ENCODE assay signal across 8 cellular contexts in genomic region chr11:925496-926301, GRCh38. TPM values are rescaled to one million over a fixed set of nuclear protein-coding genes. Genes with fewer than 3 reads are reported as not detected.
A peak's percentile ranks its signal among the peaks of the same experiment; 100 is the strongest.
DNase-seq lines count a peak whose midpoint lies in the region; ATAC-seq, FAIRE-seq and TF ChIP-seq lines count a peak whose summit lies in the region.

TSS of gene AP2A2 (plus strand) at chr11:925870. CDS start at chr11:926022, 152 bp downstream.

- H3K4me1 Mint-ChIP-seq in Calu3 (ENCODE audit: low read depth, unreplicated experiment): peaks cover 10% of the 10 kb centered on the region
- H3K4me1 Mint-ChIP-seq in naive thymus-derived CD4-positive, alpha-beta T cell: peaks cover 24 to 44% (median 28%) of the 10 kb centered on the region in 7 donors
- H3K4me1 Mint-ChIP-seq in stimulated activated memory B cell treated with anti-CD40 and anti-IgM and Interleukin-4, amounts not matched to agents 10 μg/mL and 1 μg/mL and 100 μg/mL, for 72 hours: peaks cover 27% of the 10 kb centered on the region

- peaks cover 26% of the 10 kb centered on the region for H3K36me3 Mint-ChIP-seq in Calu3 (ENCODE audit: insufficient read depth, unreplicated experiment)
- peaks cover 0 to 4% (median 0%) of the 10 kb centered on the region in 5 donors for H3K36me3 Mint-ChIP-seq in naive thymus-derived CD4-positive, alpha-beta T cell
- H3K36me3 Mint-ChIP-seq in stimulated activated memory B cell treated with anti-CD40 and anti-IgM and Interleukin-4, amounts not matched to agents 10 μg/mL and 1 μg/mL and 100 μg/mL, for 72 hours: peaks cover 5% of the 10 kb centered on the region

- DNase-seq in Calu3 (peak; percentile 95), RCC 7860 (ENCODE audit: low spot score) (peak; percentile 58), activated T-helper 1 cell treated with Interleukin-2 at 50 U/mL for 16 hours (ENCODE audit: low read depth) (peak; percentile 91), fibroblast of gingiva (ENCODE audit: low read depth) (peak; percentile 91)
- DNase-seq in naive thymus-derived CD4-positive, alpha-beta T cell: peak; percentile 85 to 98 (median 93)

- H3K27ac Mint-ChIP-seq in Calu3 (ENCODE audit: unreplicated experiment): peak within 1 kb of the TSS; percentile 56
- H3K27ac Mint-ChIP-seq in naive thymus-derived CD4-positive, alpha-beta T cell: peak within 1 kb of the TSS; percentile 20 to 97 (median 89)
- peak within 1 kb of the TSS; percentile 79 for H3K27ac Mint-ChIP-seq in stimulated activated memory B cell treated with anti-CD40 and anti-IgM and Interleukin-4, amounts not matched to agents 10 μg/mL and 1 μg/mL and 100 μg/mL, for 72 hours

- peak; percentile 36 for ATAC-seq in GM21367 (IDR thresholded peaks at IDR 0.05; ENCODE audit: unreplicated experiment)
- peak; percentile 94 for ATAC-seq in naive thymus-derived CD4-positive, alpha-beta T cell
- peak; percentile 87 for ATAC-seq in stimulated activated memory B cell treated with anti-CD40 and anti-IgM and Interleukin-4, amounts not matched to agents 10 μg/mL and 1 μg/mL and 100 μg/mL, for 72 hours

- CTCF ChIA-PET in Calu3 (lab: Charles Lee): interaction anchor here (0.7 kb wide), 1 partner anchor 205 kb away, joined by 4 read pairs; no protein-coding TSS in a partner anchor
- CTCF ChIA-PET in naive thymus-derived CD4-positive, alpha-beta T cell (lab: Charles Lee): interaction anchor here (0.6 kb wide), 1 partner anchor 9 kb away, joined by 3 read pairs; no protein-coding TSS in a partner anchor

- no peak for FAIRE-seq in RCC 7860 (lab: Jason Lieb, UNC)

- no peaks in the 10 kb centered on the region for H3K27me3 ChIP-seq in HUES48 (ENCODE audit: control insufficient read depth, insufficient read depth, low read length)
- no peaks in the 10 kb centered on the region for H3K27me3 ChIP-seq in naive thymus-derived CD4-positive, alpha-beta T cell (ENCODE audit: control insufficient read depth in 2 of 2, insufficient read depth in 2 of 2, low read length in 2 of 2)

- peaks cover 6% of the 10 kb centered on the region; the same call in 1 of the 2 replicates for H3K4me1 ChIP-seq in HUES48 (ENCODE audit: control insufficient read depth, insufficient read depth, low read length)
- H3K4me1 ChIP-seq in naive thymus-derived CD4-positive, alpha-beta T cell (ENCODE audit: control insufficient read depth in 2 of 2, insufficient read depth in 2 of 2, low read length in 2 of 2): peaks cover 16 to 30% of the 10 kb centered on the region in 2 donors

- peaks cover 21% of the 10 kb centered on the region for H3K36me3 ChIP-seq in HUES48 (ENCODE audit: control insufficient read depth, insufficient read depth, low read length)
- H3K36me3 ChIP-seq in naive thymus-derived CD4-positive, alpha-beta T cell (ENCODE audit: control insufficient read depth in 2 of 3, insufficient read depth in 3 of 3, low read length in 3 of 3): peaks cover 0 to 6% (median 0%) of the 10 kb centered on the region in 3 experiments

- peak within 1 kb of the TSS; percentile 82 for H3K4me3 Mint-ChIP-seq in Calu3 (ENCODE audit: low read depth, unreplicated experiment)
- peak within 1 kb of the TSS; percentile 77 to 91 (median 86) for H3K4me3 Mint-ChIP-seq in naive thymus-derived CD4-positive, alpha-beta T cell
- peak within 1 kb of the TSS; percentile 83 for H3K4me3 Mint-ChIP-seq in stimulated activated memory B cell treated with anti-CD40 and anti-IgM and Interleukin-4, amounts not matched to agents 10 μg/mL and 1 μg/mL and 100 μg/mL, for 72 hours

- no peaks in the 10 kb centered on the region for H3K9me3 ChIP-seq in HUES48 (ENCODE audit: control insufficient read depth, insufficient read depth, low read length)
- no peaks in the 10 kb centered on the region for H3K9me3 ChIP-seq in naive thymus-derived CD4-positive, alpha-beta T cell (ENCODE audit: control insufficient read depth in 2 of 3, low read length in 3 of 3)

- H3K9me3 Mint-ChIP-seq in Calu3 (ENCODE audit: low read depth, unreplicated experiment): no peaks in the 10 kb centered on the region
- no peaks in the 10 kb centered on the region for H3K9me3 Mint-ChIP-seq in naive thymus-derived CD4-positive, alpha-beta T cell
- no peaks in the 10 kb centered on the region for H3K9me3 Mint-ChIP-seq in stimulated activated memory B cell treated with anti-CD40 and anti-IgM and Interleukin-4, amounts not matched to agents 10 μg/mL and 1 μg/mL and 100 μg/mL, for 72 hours

- H3K27ac ChIP-seq in HUES48 (ENCODE audit: low read depth, low read length): peak within 1 kb of the TSS; percentile 80
- H3K27ac ChIP-seq in naive thymus-derived CD4-positive, alpha-beta T cell (ENCODE audit: low read depth, low read length): peak within 1 kb of the TSS; percentile 74

- peak within 1 kb of the TSS; percentile 72 for H3K4me3 ChIP-seq in HUES48 (ENCODE audit: low read depth, low read length)
- H3K4me3 ChIP-seq in naive thymus-derived CD4-positive, alpha-beta T cell (ENCODE audit: low read length): peak within 1 kb of the TSS; percentile 67

- peak within 1 kb of the TSS; percentile 42; the same call in 1 of the 2 replicates for H3K9ac ChIP-seq in HUES48 (ENCODE audit: low read depth, low read length)

- BruUV-seq in Calu3 (replicated peaks; lab: Mats Ljungman, UMichigan): no TSS peak

- H3K27me3 Mint-ChIP-seq in Calu3 (ENCODE audit: unreplicated experiment): no peaks in the 10 kb centered on the region
- H3K27me3 Mint-ChIP-seq in naive thymus-derived CD4-positive, alpha-beta T cell: no peaks in the 10 kb centered on the region
- no peaks in the 10 kb centered on the region for H3K27me3 Mint-ChIP-seq in stimulated activated memory B cell treated with anti-CD40 and anti-IgM and Interleukin-4, amounts not matched to agents 10 μg/mL and 1 μg/mL and 100 μg/mL, for 72 hours

- intact Hi-C loops in Calu3 (cut with micrococcal nuclease; ENCODE audit: unreplicated experiment): loop anchor here (10.0 kb wide), 1 partner anchor 119 kb away; no protein-coding TSS in a partner anchor
- intact Hi-C loops in naive thymus-derived CD4-positive, alpha-beta T cell (cut with micrococcal nuclease): loop anchor here (1.0 to 5.0 kb wide), 8 partner anchors 15 to 178 kb away; partner anchors contain the start of genes CHID1 (in 2 of the 2), POLR2L (in 2 of the 2), TSPAN4 (in 2 of the 2) and SLC25A22 (in 1 of the 2)

- TF ChIP-seq CTCF in Calu3 (IDR thresholded peaks at IDR 0.05; ENCODE audit: unreplicated experiment): peak; percentile 88

- POLR2A ChIA-PET in naive thymus-derived CD4-positive, alpha-beta T cell (lab: Charles Lee): interaction anchor here (0.7 kb wide), 1 partner anchor 106 kb away, joined by 3 read pairs; no protein-coding TSS in a partner anchor

RNA-seq across cellular contexts. Expression of gene AP2A2, which starts in this region (rescaled TPM):
- 82.9 and 92.9 TPM in 2 replicates for total RNA-seq in Calu3 (2022)
- 10 to 100 TPM; 70.1 to 93.3 (median 86.4) TPM for total RNA-seq in naive thymus-derived CD4-positive, alpha-beta T cell
- polyA plus RNA-seq in naive thymus-derived CD4-positive, alpha-beta T cell: 10 to 100 TPM in 1 of 2 donors, 1 to 10 TPM in 1; 8.7 to 10.7 TPM

Comparison
In these comparisons a context has a peak if more than half of its experiments do, and no peak if none do; other contexts are left out.
1. Peak in every context shown above with its lines: DNase-seq, ATAC-seq, H3K4me3 ChIP-seq and H3K27ac ChIP-seq.
2. ATAC-seq: peak in every context shown above with its lines; median percentile 94 in naive thymus-derived CD4-positive, alpha-beta T cell; 87 in stimulated activated memory B cell treated with anti-CD40 and anti-IgM and Interleukin-4, amounts not matched to agents 10 μg/mL and 1 μg/mL and 100 μg/mL, for 72 hours; 36 in GM21367.